13 cellular contexts compared by ENCODE assay signal in the genomic region with DNA sequence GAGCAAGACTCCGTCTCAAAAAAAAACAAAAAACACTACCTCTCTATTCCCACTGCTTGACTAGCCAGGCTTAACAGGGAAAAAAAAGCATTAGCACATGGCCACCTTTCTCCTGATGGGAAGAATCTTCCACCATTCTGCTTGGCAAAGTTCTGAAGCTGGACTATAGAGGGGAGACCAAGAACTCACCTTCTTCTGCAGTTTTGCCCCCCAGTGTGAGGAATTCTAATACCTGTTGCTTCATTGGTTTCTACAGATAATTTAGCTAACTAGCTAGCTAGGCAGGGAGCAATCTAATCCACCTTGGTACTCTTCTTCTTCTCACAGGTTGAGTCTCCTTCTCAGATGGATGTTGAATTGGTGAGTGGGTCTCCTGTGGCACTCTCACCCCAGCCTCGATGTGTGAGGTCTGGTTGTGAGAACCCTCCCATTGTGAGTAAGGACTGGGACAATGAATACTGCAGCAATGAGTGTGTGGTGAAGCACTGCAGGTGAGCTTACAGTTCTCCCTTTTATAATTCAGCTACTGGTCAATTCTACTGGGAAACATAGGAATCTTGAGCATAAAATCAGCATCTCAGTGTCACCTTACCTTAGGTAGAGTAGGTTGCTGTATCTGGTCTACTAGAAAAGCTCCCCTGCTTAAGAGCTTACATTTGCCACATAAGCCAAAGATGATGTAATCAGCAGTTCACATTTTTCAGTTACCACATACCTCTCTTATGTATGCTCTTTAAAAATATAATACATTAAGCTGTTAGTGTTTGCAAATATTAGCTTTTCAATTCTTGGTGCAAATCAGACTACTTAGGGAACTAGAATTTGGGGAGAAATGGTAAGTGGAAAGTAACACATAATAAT. TPM values are rescaled to one million over a fixed set of nuclear protein-coding genes. Genes with fewer than 3 reads are reported as not detected.
DNase-seq lines count a peak whose midpoint lies in the region; ATAC-seq and TF ChIP-seq lines count a peak whose summit lies in the region.
"Had no signal": no experiment of that assay in that cellular context is flagged by ENCODE, and none has a peak within 500 bp of the region (broad histone marks: within the 10 kb centered on the region; RNA-seq: fewer than 3 reads in every experiment).

No MANE protein-coding gene starts in this region.

- peaks cover 26% of the 10 kb centered on the region; the same call in 2 of the 3 replicates for H3K4me1 Mint-ChIP-seq in GM23338

- H3K27me3 Mint-ChIP-seq in GM23338 (ENCODE audit: insufficient read depth, low read depth, poor library complexity): no peaks in the 10 kb centered on the region

- ATAC-seq in GM23338 (peak; percentile 22), right cardiac atrium (no peak), HG03045 (IDR thresholded peaks at IDR 0.05; ENCODE audit: unreplicated experiment) (no peak)

- no peak overlapping the region for H3K4me3 Mint-ChIP-seq in GM23338

- peaks cover 12% of the 10 kb centered on the region for H3K4me1 ChIP-seq in GM23338 (ENCODE audit: insufficient read depth)
- peaks cover 30% of the 10 kb centered on the region for H3K4me1 ChIP-seq in adipocyte (ENCODE audit: control insufficient read depth, insufficient read depth, low read length)
- H3K4me1 ChIP-seq in right cardiac atrium (ENCODE audit: control insufficient read depth, insufficient read depth, low read length): no peaks in the 10 kb centered on the region
- H3K4me1 ChIP-seq: right atrium auricular region, SJSA1, suprapubic skin had no signal

- no peak overlapping the region for H3K9ac ChIP-seq in adipocyte (ENCODE audit: low read length)

- 86% methylated on average over 2 of the region's 2 CpGs for WGBS in right cardiac atrium

- no peaks in the 10 kb centered on the region; the same call in 1 of the 2 replicates for H4K20me1 ChIP-seq in GM23338 (replicated peaks; ENCODE audit: insufficient read depth)

- intact Hi-C loops in posterior vena cava (cut with DNase I) (loop anchor here in 1 of 2 donors (5.0 kb wide), 1 partner anchor 62 kb away; no protein-coding TSS in a partner anchor), right cardiac atrium (cut with DNase I) (no loop called here)

- H3K4me3 ChIP-seq in AG04450 (ENCODE audit: low read depth, low read length): no peak overlapping the region
- H3K4me3 ChIP-seq in GM23338: no peak overlapping the region
- no peak overlapping the region for H3K4me3 ChIP-seq in adipocyte (ENCODE audit: low read length)
- H3K4me3 ChIP-seq in right cardiac atrium (ENCODE audit: low read length): no peak overlapping the region
- H3K4me3 ChIP-seq: right atrium auricular region, SJSA1, suprapubic skin had no signal

- DNase-seq in AG04450 (ENCODE audit: low read depth, low spot score) (no peak), GM23338 (ENCODE audit: low spot score) (no peak), adipocyte (ENCODE audit: low read depth) (peak; percentile 53), iris pigment epithelial cell (ENCODE audit: low read depth) (peak; percentile 91), NCI-H526 treated with DMSO at 0.1 percent for 48 hours (lab: John Stamatoyannopoulos, UW) (no peak), posterior vena cava (ENCODE audit: low spot score) (no peak), right cardiac atrium (no peak)
- DNase-seq: NCI-H69 had no signal

- no peaks in the 10 kb centered on the region for H3K79me2 ChIP-seq in GM23338 (replicated peaks; ENCODE audit: insufficient read depth)

- H3K9me2 ChIP-seq in GM23338 (ENCODE audit: insufficient read depth): no peaks in the 10 kb centered on the region

- H3F3A ChIP-seq in GM23338 (replicated peaks; ENCODE audit: low read depth): peaks cover 24% of the 10 kb centered on the region

- H3K9me3 ChIP-seq in AG04450 (ENCODE audit: control insufficient read depth, insufficient read depth, low read length) (no peaks in the 10 kb centered on the region), adipocyte (ENCODE audit: control insufficient read depth, low read length) (no peaks in the 10 kb centered on the region), right cardiac atrium (ENCODE audit: control insufficient read depth, low read length) (no peaks in the 10 kb centered on the region)
- H3K9me3 ChIP-seq: right atrium auricular region, SJSA1, suprapubic skin had no signal

- peaks cover 93% of the 10 kb centered on the region for H3K36me3 Mint-ChIP-seq in GM23338 (ENCODE audit: low read depth)

- no peak overlapping the region for H2AFZ ChIP-seq in GM23338

- POLR2A ChIA-PET in AG04450 (lab: Yijun Ruan, JAX): interaction anchor here (0.6 to 2.4 kb wide), 3 partner anchors 16 to 242 kb away, joined by 3 to 12 read pairs (median 7); a partner anchor contains a TSS

- no peak overlapping the region for H3K4me2 ChIP-seq in GM23338

- H3K27me3 ChIP-seq in AG04450 (ENCODE audit: control insufficient read depth, insufficient read depth, low read length) (no peaks in the 10 kb centered on the region), GM23338 (ENCODE audit: insufficient read depth) (no peaks in the 10 kb centered on the region), adipocyte (replicated peaks; ENCODE audit: control insufficient read depth, insufficient read depth, low read length) (no peaks in the 10 kb centered on the region), right cardiac atrium (ENCODE audit: control insufficient read depth, insufficient read depth) (no peaks in the 10 kb centered on the region)
- H3K27me3 ChIP-seq: right atrium auricular region, SJSA1, suprapubic skin had no signal

- peak overlapping the region; percentile 84 for H3K27ac Mint-ChIP-seq in GM23338
- H3K27ac Mint-ChIP-seq: activated T-helper 2 cell treated with anti-CD3 and anti-CD28 coated beads, Interferon-gamma antibody, Interleukin-2, Interleukin-4, amounts not matched to agents 10 μg/mL and 5 μg/mL and 100 μg/mL, durations not matched to agents 14 hours and 24 hours and 36 hours had no signal

- peak overlapping the region; percentile 57 for H3K27ac ChIP-seq in AG04450 (ENCODE audit: low read depth, low read length)
- peak overlapping the region; percentile 61 for H3K27ac ChIP-seq in GM23338 (ENCODE audit: low read depth)
- no peak overlapping the region for H3K27ac ChIP-seq in right cardiac atrium (ENCODE audit: low read length)
- H3K27ac ChIP-seq: right atrium auricular region, SJSA1, suprapubic skin had no signal

- H3K9me3 Mint-ChIP-seq in GM23338: no peaks in the 10 kb centered on the region
- H3K9me3 Mint-ChIP-seq: activated T-helper 2 cell treated with anti-CD3 and anti-CD28 coated beads, Interferon-gamma antibody, Interleukin-2, Interleukin-4, amounts not matched to agents 10 μg/mL and 5 μg/mL and 100 μg/mL, durations not matched to agents 14 hours and 24 hours and 36 hours had no signal

- CTCF ChIA-PET in AG04450 (lab: Charles Lee): interaction anchor here (0.7 to 2.8 kb wide), 4 partner anchors 13 to 66 kb away, joined by 3 to 20 read pairs (median 3); a partner anchor contains a TSS

- TF ChIP-seq CTCF in AG04450 (IDR thresholded peaks at IDR 0.05; ENCODE audit: low read depth, low read length) (no peak), GM23338 (conservative IDR thresholded peaks at IDR 0.05; ENCODE audit: low read depth in 2 of 2) (no peak)

- peaks cover 57% of the 10 kb centered on the region for H3K36me3 ChIP-seq in GM23338 (ENCODE audit: insufficient read depth)
- H3K36me3 ChIP-seq in adipocyte (ENCODE audit: control insufficient read depth, insufficient read depth, low read length, severe bottlenecking): peaks cover 88% of the 10 kb centered on the region

RNA-seq across cellular contexts. Expression of a gene that starts 16.0 kb away (rescaled TPM):
- polyA plus RNA-seq in AG04450 (2011; rRNA removed) (62.3 and 66.3 TPM in 2 replicates), GM23338 (2016; fragmentation: Nextera tagmentation; extraction: Ambion mirVana) (87.0 and 100 TPM in 2 replicates), right cardiac atrium (25.5 TPM)
- 70.2 and 83.3 TPM in 2 replicates for polyA minus RNA-seq in AG04450 (2011; rRNA and poly(A)+ RNA removed)
- 125 and 140 TPM in 2 replicates for total RNA-seq in GM23338 (2014; rRNA removed; shearing (Covaris generic))
- total RNA-seq in posterior vena cava (10 to 100 TPM; 26.4 to 29.0 TPM), right cardiac atrium (10 to 100 TPM; 25.8 to 30.3 (median 28.1) TPM)

RNA-seq across cellular contexts. Expression of a gene that starts 18.1 kb away (rescaled TPM):
- polyA plus RNA-seq in AG04450 (2011; rRNA removed) (93.7 and 94.6 TPM in 2 replicates), GM23338 (2016; fragmentation: Nextera tagmentation; extraction: Ambion mirVana) (67.1 and 72.8 TPM in 2 replicates), right cardiac atrium (20.0 TPM)
- polyA minus RNA-seq in AG04450 (2011; rRNA and poly(A)+ RNA removed): 91.4 and 118 TPM in 2 replicates
- total RNA-seq in GM23338 (2014; rRNA removed; shearing (Covaris generic)): 37.2 and 45.6 TPM in 2 replicates
- total RNA-seq in posterior vena cava (10 to 100 TPM; 56.1 to 67.3 TPM), right cardiac atrium (10 to 100 TPM; 66.0 to 82.2 (median 75.2) TPM)

RNA-seq across cellular contexts. Expression of a gene that starts 18.4 kb away (rescaled TPM):
- 32.6 and 36.7 TPM in 2 replicates for polyA plus RNA-seq in AG04450 (2011; rRNA removed)
- polyA minus RNA-seq in AG04450 (2011; rRNA and poly(A)+ RNA removed): 29.6 and 35.1 TPM in 2 replicates
- total RNA-seq in GM23338 (2014; rRNA removed; shearing (Covaris generic)): 29.9 and 35.7 TPM in 2 replicates
- 11.7 and 12.9 TPM in 2 replicates for polyA plus RNA-seq in GM23338 (2016; fragmentation: Nextera tagmentation; extraction: Ambion mirVana)
- 10 to 100 TPM; 29.2 to 32.3 TPM for total RNA-seq in posterior vena cava
- 10 to 100 TPM; 22.5 to 25.7 (median 24.5) TPM for total RNA-seq in right cardiac atrium
- 15.3 TPM for polyA plus RNA-seq in right cardiac atrium

RNA-seq across cellular contexts. Expression of a gene that starts 31.0 kb away (rescaled TPM):
- polyA plus RNA-seq in AG04450 (2011; rRNA removed) (15.0 and 17.1 TPM in 2 replicates), GM23338 (2016; fragmentation: Nextera tagmentation; extraction: Ambion mirVana) (121 TPM in 2 replicates), right cardiac atrium (4.0 TPM)
- 21.8 and 23.4 TPM in 2 replicates for polyA minus RNA-seq in AG04450 (2011; rRNA and poly(A)+ RNA removed)
- 256 and 281 TPM in 2 replicates for total RNA-seq in GM23338 (2014; rRNA removed; shearing (Covaris generic))
- total RNA-seq in posterior vena cava (1 to 10 TPM; 6.2 to 7.1 TPM), right cardiac atrium (10 to 100 TPM in 3 of 4 donors, 1 to 10 TPM in 1; 6.8 to 16.1 (median 12.0) TPM)

RNA-seq across cellular contexts. Expression of a gene that starts 39.2 kb away (rescaled TPM):
- 26.1 and 40.3 TPM in 2 replicates for polyA plus RNA-seq in AG04450 (2011; rRNA removed)
- 110 and 136 TPM in 2 replicates for polyA minus RNA-seq in AG04450 (2011; rRNA and poly(A)+ RNA removed)
- total RNA-seq in GM23338 (2014; rRNA removed; shearing (Covaris generic)): 97.2 and 129 TPM in 2 replicates
- 95.5 and 96.2 TPM in 2 replicates for polyA plus RNA-seq in GM23338 (2016; fragmentation: Nextera tagmentation; extraction: Ambion mirVana)
- total RNA-seq in posterior vena cava: 10 to 100 TPM; 49.7 to 56.3 TPM
- total RNA-seq in right cardiac atrium: 10 to 100 TPM; 34.8 to 40.6 (median 39.7) TPM
- 21.0 TPM for polyA plus RNA-seq in right cardiac atrium

Comparison
In these comparisons a context has a peak if more than half of its experiments do, and no peak if none do; other contexts are left out.
1. DNase-seq: peak in adipocyte (single experiment) and iris pigment epithelial cell (single experiment); none in AG04450 (single experiment), GM23338 (single experiment), NCI-H526 treated with DMSO at 0.1 percent for 48 hours (single experiment), posterior vena cava (single experiment) and right cardiac atrium (0 of 3).